1 cellular context compared by ENCODE assay signal in genomic region chr16:85420501-85421337, GRCh38.
TF ChIP-seq lines count a peak whose summit lies in the region.

No MANE protein-coding gene starts in this region.

TF ChIP-seq in HepG2, 621 proteins besides CTCF, POLR2A, EP300 and RAD21 (continued from another document and continues in another):
- TF ChIP-seq AFF4 (CRISPR knock-in tag; IDR thresholded peaks at IDR 0.05): no peak
- TF ChIP-seq ZNF558 (CRISPR knock-in tag; IDR thresholded peaks at IDR 0.05; ENCODE audit: borderline replicate concordance): peak; percentile 86
- peak; percentile 80; the same call in 1 of the 2 replicates for TF ChIP-seq ZNF556 (CRISPR knock-in tag; IDR thresholded peaks at IDR 0.05; ENCODE audit: borderline replicate concordance)
- TF ChIP-seq KDM5B (CRISPR knock-in tag; IDR thresholded peaks at IDR 0.05; ENCODE audit: borderline replicate concordance): peak; percentile 77
- TF ChIP-seq CCAR2 (optimal IDR thresholded peaks at IDR 0.05; ENCODE audit: low read depth, low read length): no peak
- peak; percentile 77 for TF ChIP-seq CBX5 (CRISPR knock-in tag; IDR thresholded peaks at IDR 0.05; ENCODE audit: borderline replicate concordance)
- no peak for TF ChIP-seq TMF1 (CRISPR knock-in tag; IDR thresholded peaks at IDR 0.05; ENCODE audit: low read depth)
- TF ChIP-seq TOE1 (CRISPR knock-in tag; IDR thresholded peaks at IDR 0.05): no peak; the same call in 1 of the 2 replicates
- TF ChIP-seq MYC (CRISPR knock-in tag; IDR thresholded peaks at IDR 0.05; ENCODE audit: borderline replicate concordance): peak; percentile 76; the same call in 1 of the 2 replicates
- TF ChIP-seq STAT5B (CRISPR knock-in tag; IDR thresholded peaks at IDR 0.05): no peak
- peak; percentile 58 for TF ChIP-seq PHF5A (CRISPR knock-in tag; IDR thresholded peaks at IDR 0.05; ENCODE audit: low read depth, unreplicated experiment)
- TF ChIP-seq ZXDC (CRISPR knock-in tag; IDR thresholded peaks at IDR 0.05): no peak
- no peak for TF ChIP-seq JUND (CRISPR knock-in tag; IDR thresholded peaks at IDR 0.05)
- no peak for TF ChIP-seq NONO (IDR thresholded peaks at IDR 0.05)
- peak; percentile 90 for TF ChIP-seq NONO (CRISPR knock-in tag; conservative IDR thresholded peaks at IDR 0.05)
- TF ChIP-seq, protein P1, sequence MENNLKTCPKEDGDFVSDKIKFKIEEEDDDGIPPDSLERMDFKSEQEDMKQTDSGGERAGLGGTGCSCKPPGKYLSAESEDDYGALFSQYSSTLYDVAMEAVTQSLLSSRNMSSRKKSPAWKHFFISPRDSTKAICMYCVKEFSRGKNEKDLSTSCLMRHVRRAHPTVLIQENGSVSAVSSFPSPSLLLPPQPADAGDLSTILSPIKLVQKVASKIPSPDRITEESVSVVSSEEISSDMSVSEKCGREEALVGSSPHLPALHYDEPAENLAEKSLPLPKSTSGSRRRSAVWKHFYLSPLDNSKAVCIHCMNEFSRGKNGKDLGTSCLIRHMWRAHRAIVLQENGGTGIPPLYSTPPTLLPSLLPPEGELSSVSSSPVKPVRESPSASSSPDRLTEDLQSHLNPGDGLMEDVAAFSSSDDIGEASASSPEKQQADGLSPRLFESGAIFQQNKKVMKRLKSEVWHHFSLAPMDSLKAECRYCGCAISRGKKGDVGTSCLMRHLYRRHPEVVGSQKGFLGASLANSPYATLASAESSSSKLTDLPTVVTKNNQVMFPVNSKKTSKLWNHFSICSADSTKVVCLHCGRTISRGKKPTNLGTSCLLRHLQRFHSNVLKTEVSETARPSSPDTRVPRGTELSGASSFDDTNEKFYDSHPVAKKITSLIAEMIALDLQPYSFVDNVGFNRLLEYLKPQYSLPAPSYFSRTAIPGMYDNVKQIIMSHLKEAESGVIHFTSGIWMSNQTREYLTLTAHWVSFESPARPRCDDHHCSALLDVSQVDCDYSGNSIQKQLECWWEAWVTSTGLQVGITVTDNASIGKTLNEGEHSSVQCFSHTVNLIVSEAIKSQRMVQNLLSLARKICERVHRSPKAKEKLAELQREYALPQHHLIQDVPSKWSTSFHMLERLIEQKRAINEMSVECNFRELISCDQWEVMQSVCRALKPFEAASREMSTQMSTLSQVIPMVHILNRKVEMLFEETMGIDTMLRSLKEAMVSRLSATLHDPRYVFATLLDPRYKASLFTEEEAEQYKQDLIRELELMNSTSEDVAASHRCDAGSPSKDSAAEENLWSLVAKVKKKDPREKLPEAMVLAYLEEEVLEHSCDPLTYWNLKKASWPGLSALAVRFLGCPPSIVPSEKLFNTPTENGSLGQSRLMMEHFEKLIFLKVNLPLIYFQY (CRISPR knock-in tag; IDR thresholded peaks at IDR 0.05; ENCODE audit: borderline replicate concordance): peak; percentile 80; the same call in 1 of the 2 replicates
- peak; percentile 61 for TF ChIP-seq ZNF501 (CRISPR knock-in tag; IDR thresholded peaks at IDR 0.05)
- TF ChIP-seq REST (IDR thresholded peaks at IDR 0.05; ENCODE audit: borderline replicate concordance in 1 of 2, low read depth in 1 of 2, low read length in 2 of 2): no peak; a peak in 1 of 4 replicates
- TF ChIP-seq ZSCAN9 (CRISPR knock-in tag; IDR thresholded peaks at IDR 0.05; ENCODE audit: borderline replicate concordance): peak; percentile 51; the same call in 1 of the 2 replicates
- TF ChIP-seq SCMH1 (CRISPR knock-in tag; IDR thresholded peaks at IDR 0.05; ENCODE audit: borderline replicate concordance): no peak
- TF ChIP-seq ZBTB10 (CRISPR knock-in tag; IDR thresholded peaks at IDR 0.05; ENCODE audit: borderline replicate concordance): no peak
- no peak for TF ChIP-seq ZNF597 (CRISPR knock-in tag; IDR thresholded peaks at IDR 0.05)
- TF ChIP-seq ZNF766 (CRISPR knock-in tag; IDR thresholded peaks at IDR 0.05; ENCODE audit: borderline replicate concordance): no peak
- no peak for TF ChIP-seq ZNF180 (CRISPR knock-in tag; IDR thresholded peaks at IDR 0.05; ENCODE audit: borderline replicate concordance, low read depth)
- TF ChIP-seq, protein P2, sequence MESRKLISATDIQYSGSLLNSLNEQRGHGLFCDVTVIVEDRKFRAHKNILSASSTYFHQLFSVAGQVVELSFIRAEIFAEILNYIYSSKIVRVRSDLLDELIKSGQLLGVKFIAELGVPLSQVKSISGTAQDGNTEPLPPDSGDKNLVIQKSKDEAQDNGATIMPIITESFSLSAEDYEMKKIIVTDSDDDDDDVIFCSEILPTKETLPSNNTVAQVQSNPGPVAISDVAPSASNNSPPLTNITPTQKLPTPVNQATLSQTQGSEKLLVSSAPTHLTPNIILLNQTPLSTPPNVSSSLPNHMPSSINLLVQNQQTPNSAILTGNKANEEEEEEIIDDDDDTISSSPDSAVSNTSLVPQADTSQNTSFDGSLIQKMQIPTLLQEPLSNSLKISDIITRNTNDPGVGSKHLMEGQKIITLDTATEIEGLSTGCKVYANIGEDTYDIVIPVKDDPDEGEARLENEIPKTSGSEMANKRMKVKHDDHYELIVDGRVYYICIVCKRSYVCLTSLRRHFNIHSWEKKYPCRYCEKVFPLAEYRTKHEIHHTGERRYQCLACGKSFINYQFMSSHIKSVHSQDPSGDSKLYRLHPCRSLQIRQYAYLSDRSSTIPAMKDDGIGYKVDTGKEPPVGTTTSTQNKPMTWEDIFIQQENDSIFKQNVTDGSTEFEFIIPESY (CRISPR knock-in tag; IDR thresholded peaks at IDR 0.05): peak; percentile 91; the same call in 1 of the 2 replicates
- TF ChIP-seq, protein P3, sequence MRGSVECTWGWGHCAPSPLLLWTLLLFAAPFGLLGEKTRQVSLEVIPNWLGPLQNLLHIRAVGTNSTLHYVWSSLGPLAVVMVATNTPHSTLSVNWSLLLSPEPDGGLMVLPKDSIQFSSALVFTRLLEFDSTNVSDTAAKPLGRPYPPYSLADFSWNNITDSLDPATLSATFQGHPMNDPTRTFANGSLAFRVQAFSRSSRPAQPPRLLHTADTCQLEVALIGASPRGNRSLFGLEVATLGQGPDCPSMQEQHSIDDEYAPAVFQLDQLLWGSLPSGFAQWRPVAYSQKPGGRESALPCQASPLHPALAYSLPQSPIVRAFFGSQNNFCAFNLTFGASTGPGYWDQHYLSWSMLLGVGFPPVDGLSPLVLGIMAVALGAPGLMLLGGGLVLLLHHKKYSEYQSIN (CRISPR knock-in tag; IDR thresholded peaks at IDR 0.05; ENCODE audit: borderline replicate concordance): no peak
- TF ChIP-seq, protein P4, sequence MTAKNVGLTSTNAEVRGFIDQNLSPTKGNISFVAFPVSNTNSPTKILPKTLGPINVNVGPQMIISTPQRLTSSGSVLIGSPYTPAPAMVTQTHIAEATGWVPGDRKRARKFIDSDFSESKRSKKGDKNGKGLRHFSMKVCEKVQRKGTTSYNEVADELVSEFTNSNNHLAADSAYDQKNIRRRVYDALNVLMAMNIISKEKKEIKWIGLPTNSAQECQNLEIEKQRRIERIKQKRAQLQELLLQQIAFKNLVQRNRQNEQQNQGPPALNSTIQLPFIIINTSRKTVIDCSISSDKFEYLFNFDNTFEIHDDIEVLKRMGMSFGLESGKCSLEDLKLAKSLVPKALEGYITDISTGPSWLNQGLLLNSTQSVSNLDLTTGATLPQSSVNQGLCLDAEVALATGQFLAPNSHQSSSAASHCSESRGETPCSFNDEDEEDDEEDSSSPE (CRISPR knock-in tag; IDR thresholded peaks at IDR 0.05): peak; percentile 61
